Comparison of ENCODE assay signal across 9 cellular contexts in genomic region chr1:2290171-2290578, GRCh38.
DNase-seq lines count a peak whose midpoint lies in the region; ATAC-seq and TF ChIP-seq lines count a peak whose summit lies in the region.
"Had no signal": no experiment of that assay in that cellular context is flagged by ENCODE, and none has a peak within 500 bp of the region (broad histone marks: within the 10 kb centered on the region; RNA-seq: fewer than 3 reads in every experiment).

No MANE protein-coding gene starts in this region.

- in situ Hi-C loops in GM13977 (cut with MboI; ENCODE audit: low pct_unique_long_range_greater_than_20kb, low sequenced_read_pairs, unreplicated experiment), result no loop called here

- DNase-seq in T-helper 1 cell (no peak), colonic mucosa (no peak), NCI-H1105 (lab: John Stamatoyannopoulos, UW) (no peak), GM13977 (ENCODE audit: low spot score) (no peak)

- H3K9me3 Mint-ChIP-seq in T-helper 1 cell treated with Interleukin-12 subunit alpha and Interleukin-12 subunit beta and Interleukin-4 antibody, amounts not matched to agents 30 μg/mL and 1 μg/mL, for 36 hours, result no peaks in the 10 kb centered on the region
- no peaks in the 10 kb centered on the region for H3K9me3 Mint-ChIP-seq in IgD-negative memory B cell

- H3K27ac ChIP-seq in colonic mucosa (peak overlapping the region; percentile 68), rectal smooth muscle tissue (ENCODE audit: low read depth, low read length) (peak overlapping the region; percentile 66)
- H3K27ac ChIP-seq: VCaP had no signal

- H3K4me1 ChIP-seq in colonic mucosa, result peaks cover 3% of the 10 kb centered on the region
- peaks cover 25% of the 10 kb centered on the region for H3K4me1 ChIP-seq in rectal smooth muscle tissue (ENCODE audit: control insufficient read depth, insufficient read depth, low read length)

- peak overlapping the region; percentile 78 for H3K4me3 Mint-ChIP-seq in T-helper 1 cell treated with Interleukin-12 subunit alpha and Interleukin-12 subunit beta and Interleukin-4 antibody, amounts not matched to agents 30 μg/mL and 1 μg/mL, for 36 hours
- peak overlapping the region; percentile 76 to 96 (median 84) for H3K4me3 Mint-ChIP-seq in IgD-negative memory B cell

- TF ChIP-seq CTCF in colonic mucosa (IDR thresholded peaks at IDR 0.05) (no peak), GM13977 (IDR thresholded peaks at IDR 0.05; ENCODE audit: extremely low read depth, insufficient read depth, missing control alignments) (no peak)

- H3K4me1 Mint-ChIP-seq in T-helper 1 cell treated with Interleukin-12 subunit alpha and Interleukin-12 subunit beta and Interleukin-4 antibody, amounts not matched to agents 30 μg/mL and 1 μg/mL, for 36 hours (ENCODE audit: low read depth), result peaks cover 40% of the 10 kb centered on the region
- H3K4me1 Mint-ChIP-seq in IgD-negative memory B cell, result peaks cover 20 to 34% (median 30%) of the 10 kb centered on the region in 3 donors

- intact Hi-C loops in colonic mucosa (cut with DNase I), result no loop called here

- H3K4me3 ChIP-seq in colonic mucosa (no peak overlapping the region), rectal smooth muscle tissue (ENCODE audit: low read length) (peak overlapping the region; percentile 57)

- H3K36me3 ChIP-seq in colonic mucosa (no peaks in the 10 kb centered on the region), rectal smooth muscle tissue (ENCODE audit: control insufficient read depth, insufficient read depth, low read length) (no peaks in the 10 kb centered on the region)

- H3K27me3 Mint-ChIP-seq in T-helper 1 cell treated with Interleukin-12 subunit alpha and Interleukin-12 subunit beta and Interleukin-4 antibody, amounts not matched to agents 30 μg/mL and 1 μg/mL, for 36 hours (ENCODE audit: low read depth), result no peaks in the 10 kb centered on the region
- no peaks in the 10 kb centered on the region for H3K27me3 Mint-ChIP-seq in IgD-negative memory B cell

- peak overlapping the region; percentile 95 for H3K27ac Mint-ChIP-seq in T-helper 1 cell treated with Interleukin-12 subunit alpha and Interleukin-12 subunit beta and Interleukin-4 antibody, amounts not matched to agents 30 μg/mL and 1 μg/mL, for 36 hours
- peak overlapping the region; percentile 87 to 97 (median 96) for H3K27ac Mint-ChIP-seq in IgD-negative memory B cell

- peak overlapping the region in 1 of 2 donors; percentile 43 for H3K9ac ChIP-seq in colonic mucosa (ENCODE audit: low read depth in 2 of 2, low read length in 2 of 2)
- H3K9ac ChIP-seq in rectal smooth muscle tissue (ENCODE audit: low read length), result no peak overlapping the region

- no peaks in the 10 kb centered on the region for H3K9me3 ChIP-seq in colonic mucosa

- H3K36me3 Mint-ChIP-seq in T-helper 1 cell treated with Interleukin-12 subunit alpha and Interleukin-12 subunit beta and Interleukin-4 antibody, amounts not matched to agents 30 μg/mL and 1 μg/mL, for 36 hours (ENCODE audit: low read depth), result peaks cover 14% of the 10 kb centered on the region
- H3K36me3 Mint-ChIP-seq in IgD-negative memory B cell, result no peaks in the 10 kb centered on the region

- H3K27me3 ChIP-seq in colonic mucosa, result no peaks in the 10 kb centered on the region
- no peaks in the 10 kb centered on the region for H3K27me3 ChIP-seq in rectal smooth muscle tissue (ENCODE audit: control insufficient read depth, insufficient read depth, low read length)

- ATAC-seq in HG03095 (IDR thresholded peaks at IDR 0.05; ENCODE audit: unreplicated experiment), result no peak
